In genomic region chr17:74161501-74161850, GRCh38 we compare ENCODE assay signal across 26 cellular contexts. TPM values are rescaled to one million over a fixed set of nuclear protein-coding genes. Genes with fewer than 3 reads are reported as not detected.
DNase-seq lines count a peak whose midpoint lies in the region; ATAC-seq and TF ChIP-seq lines count a peak whose summit lies in the region.
"Had no signal": no experiment of that assay in that cellular context is flagged by ENCODE, and none has a peak within 500 bp of the region (broad histone marks: within the 10 kb centered on the region; RNA-seq: fewer than 3 reads in every experiment).

No MANE protein-coding gene starts in this region.

- no peaks in the 10 kb centered on the region for H3K36me3 Mint-ChIP-seq in H9 (ENCODE audit: insufficient read depth in 1 of 3, low read depth in 3 of 3)
- H3K36me3 Mint-ChIP-seq in neural progenitor cell, result no peaks in the 10 kb centered on the region
- no peaks in the 10 kb centered on the region for H3K36me3 Mint-ChIP-seq in activated CD8-positive, alpha-beta T cell treated with anti-CD3 and anti-CD28 coated beads, Interleukin-2, amount 10 ng/mL, durations not matched to agents 7 days and 5 days (ENCODE audit: low read depth)
- H3K36me3 Mint-ChIP-seq: CD8-positive, alpha-beta T cell had no signal

- CTCF ChIA-PET in activated CD8-positive, alpha-beta T cell treated with anti-CD3 and anti-CD28 coated beads, Interleukin-2, amount 10 ng/mL, durations not matched to agents 7 days and 5 days (lab: Charles Lee), result no interaction called here

- H2BK15ac ChIP-seq in H9 (ENCODE audit: low read depth, low read length), result no peak overlapping the region

- no peak overlapping the region for H4K8ac ChIP-seq in H9 (replicated peaks; ENCODE audit: insufficient read length, low read depth, low read length)

- H3F3A ChIP-seq in neural progenitor cell (ENCODE audit: low read depth), result no peaks in the 10 kb centered on the region

- no peak overlapping the region for H2BK12ac ChIP-seq in H9 (ENCODE audit: insufficient read length, low read depth, low read length)

- no peak overlapping the region for H4K5ac ChIP-seq in H9 (ENCODE audit: insufficient read length, low read depth, low read length)

- no peak overlapping the region for H3K14ac ChIP-seq in H9 (ENCODE audit: insufficient read depth, low read length)

- H3K27me3 Mint-ChIP-seq in H9 (ENCODE audit: low read depth) (peaks cover 5% of the 10 kb centered on the region), neural progenitor cell (ENCODE audit: insufficient read depth, low read depth) (peaks cover 4% of the 10 kb centered on the region)
- H3K27me3 Mint-ChIP-seq in activated CD8-positive, alpha-beta T cell treated with anti-CD3 and anti-CD28 coated beads, Interleukin-2, amount 10 ng/mL, durations not matched to agents 7 days and 5 days (ENCODE audit: low read depth), result no peaks in the 10 kb centered on the region

- no peak overlapping the region for H3K56ac ChIP-seq in H9 (ENCODE audit: insufficient read length, low read depth, low read length)

- no peak overlapping the region for H3K23ac ChIP-seq in H9 (ENCODE audit: insufficient read length, low read depth, low read length)

- no peak overlapping the region for H2AK5ac ChIP-seq in H9 (ENCODE audit: insufficient read length, low read length)

- no peak overlapping the region for H3K4ac ChIP-seq in H9 (ENCODE audit: low read depth, low read length)

- H3K4me2 ChIP-seq in H9 (ENCODE audit: insufficient read depth, insufficient read length, low read length) (no peak overlapping the region), neural progenitor cell (no peak overlapping the region)
- H3K4me2 ChIP-seq: A549, PC-9 had no signal

- H4K91ac ChIP-seq in H9 (ENCODE audit: insufficient read length, low read depth, low read length), result no peak overlapping the region

- H3K27ac Mint-ChIP-seq in H9 (no peak overlapping the region), neural progenitor cell (peak overlapping the region; percentile 51)
- no peak overlapping the region for H3K27ac Mint-ChIP-seq in activated CD8-positive, alpha-beta T cell treated with anti-CD3 and anti-CD28 coated beads, Interleukin-2, amount 10 ng/mL, durations not matched to agents 7 days and 5 days
- H3K27ac Mint-ChIP-seq: CD8-positive, alpha-beta T cell had no signal

- no peaks in the 10 kb centered on the region for H3K79me2 ChIP-seq in H9 (ENCODE audit: insufficient read depth, low read length)
- no peaks in the 10 kb centered on the region for H3K79me2 ChIP-seq in neural progenitor cell (ENCODE audit: low read depth)

- H3K27me3 ChIP-seq in H9 (ENCODE audit: insufficient read depth, low read length) (no peaks in the 10 kb centered on the region), neural progenitor cell (no peaks in the 10 kb centered on the region), vagina (no peaks in the 10 kb centered on the region)
- H3K27me3 ChIP-seq: SJCRH30 had no signal

- intact Hi-C loops in vagina (cut with DNase I), result no loop called here

- DNase-seq in H9, result peak; percentile 25
- peak; percentile 32 for DNase-seq in ecto neural progenitor cell (ENCODE audit: low spot score)
- DNase-seq in neural progenitor cell (ENCODE audit: low spot score), result no peak
- peak; percentile 34 to 81 for DNase-seq in vagina (ENCODE audit: extremely low spot score in 2 of 2)
- DNase-seq in foreskin fibroblast, result no peak
- no peak for DNase-seq in activated CD8-positive, alpha-beta T cell treated with anti-CD3 and anti-CD28 coated beads, Interleukin-2, amount 10 ng/mL, durations not matched to agents 7 days and 5 days
- DNase-seq: AML-193; Caco-2; GOT3; HCEC 1CT; Karpas-422; NCI-H1092 treated with DMSO at 0.1 percent for 48 hours; NCI-H1436; NCI-H187 treated with DMSO at 0.1 percent for 48 hours; NCI-H446; NCI-H524 treated with DMSO at 0.1 percent for 48 hours; NCI-H82; NK-92 treated with Interleukin-12 subunit alpha and Interleukin-12 subunit beta, amount 100 ng/mL, for 24 hours; PC-9; SJCRH30 had no signal

- no peaks in the 10 kb centered on the region for H3K79me1 ChIP-seq in H9 (ENCODE audit: insufficient read depth, low read depth, low read length, poor library complexity, severe bottlenecking)

- H2AFZ ChIP-seq in H9 (ENCODE audit: low read length), result no peak overlapping the region
- H2AFZ ChIP-seq in neural progenitor cell (replicated peaks), result peak overlapping the region; percentile 5
- H2AFZ ChIP-seq: PC-9 had no signal

- H3K4me3 Mint-ChIP-seq in H9 (no peak overlapping the region), neural progenitor cell (no peak overlapping the region)
- H3K4me3 Mint-ChIP-seq in activated CD8-positive, alpha-beta T cell treated with anti-CD3 and anti-CD28 coated beads, Interleukin-2, amount 10 ng/mL, durations not matched to agents 7 days and 5 days, result no peak overlapping the region
- H3K4me3 Mint-ChIP-seq: CD8-positive, alpha-beta T cell had no signal

- ATAC-seq in HG03565 (IDR thresholded peaks at IDR 0.05; ENCODE audit: unreplicated experiment), result no peak
- no peak for ATAC-seq in activated CD8-positive, alpha-beta T cell treated with anti-CD3 and anti-CD28 coated beads, Interleukin-2, amount 10 ng/mL, durations not matched to agents 7 days and 5 days
- ATAC-seq: A549; CD8-positive, alpha-beta T cell; Right ventricle myocardium inferior; SK-N-SH treated with all-trans-retinoic acid at 6 μM for 48 hours had no signal

- TF ChIP-seq POLR2A in vagina (IDR thresholded peaks at IDR 0.05), result no peak

- no peak overlapping the region for H2BK120ac ChIP-seq in H9 (ENCODE audit: low read depth, low read length, poor library complexity, severe bottlenecking)

- H3K9me3 ChIP-seq in H9 (ENCODE audit: control insufficient read depth, low read depth, low read length), result no peaks in the 10 kb centered on the region
- H3K9me3 ChIP-seq in neural progenitor cell (ENCODE audit: low read depth), result no peaks in the 10 kb centered on the region
- H3K9me3 ChIP-seq in vagina, result no peaks in the 10 kb centered on the region
- H3K9me3 ChIP-seq: Caco-2, SJCRH30 had no signal

- POLR2A ChIA-PET in activated CD8-positive, alpha-beta T cell treated with anti-CD3 and anti-CD28 coated beads, Interleukin-2, amount 10 ng/mL, durations not matched to agents 7 days and 5 days (lab: Charles Lee), result no interaction called here

- no peak overlapping the region for H3K18ac ChIP-seq in H9 (ENCODE audit: insufficient read length, low read depth, low read length)

- H3K4me1 Mint-ChIP-seq in H9 (peaks cover 0 to 6% of the 10 kb centered on the region in 2 experiments; a peak in 1 of 4 replicates), neural progenitor cell (peaks cover 11% of the 10 kb centered on the region)
- H3K4me1 Mint-ChIP-seq in activated CD8-positive, alpha-beta T cell treated with anti-CD3 and anti-CD28 coated beads, Interleukin-2, amount 10 ng/mL, durations not matched to agents 7 days and 5 days (ENCODE audit: low read depth), result no peaks in the 10 kb centered on the region

- H3K36me3 ChIP-seq in neural progenitor cell (no peaks in the 10 kb centered on the region), vagina (no peaks in the 10 kb centered on the region)
- H3K36me3 ChIP-seq: SJCRH30 had no signal

- no peak overlapping the region for H2BK20ac ChIP-seq in H9 (ENCODE audit: low read depth, low read length, poor library complexity, severe bottlenecking)

- H3K27ac ChIP-seq in H9 (ENCODE audit: insufficient read length, low read depth, low read length) (no peak overlapping the region), neural progenitor cell (no peak overlapping the region), vagina (no peak overlapping the region)
- H3K27ac ChIP-seq: A549, C4-2B, PC-9, SJCRH30 had no signal

- H4K20me1 ChIP-seq in H9 (ENCODE audit: control insufficient read depth, insufficient read depth, insufficient read length) (no peaks in the 10 kb centered on the region), neural progenitor cell (ENCODE audit: low read depth) (no peaks in the 10 kb centered on the region)

- H3K4me1 ChIP-seq in H9 (ENCODE audit: insufficient read depth, low read length), result no peaks in the 10 kb centered on the region; the same call in 1 of the 2 replicates
- H3K4me1 ChIP-seq in neural progenitor cell, result peaks cover 10% of the 10 kb centered on the region
- no peaks in the 10 kb centered on the region for H3K4me1 ChIP-seq in vagina
- H3K4me1 ChIP-seq: A549, Caco-2 had no signal

- H2BK5ac ChIP-seq in H9 (ENCODE audit: insufficient read length, low read length), result no peak overlapping the region

- H3K9ac ChIP-seq in H9 (ENCODE audit: extremely low read depth, insufficient read length, low read length) (no peak overlapping the region), neural progenitor cell (no peak overlapping the region)

- no peaks in the 10 kb centered on the region for H3K23me2 ChIP-seq in H9 (ENCODE audit: insufficient read length, low read depth, low read length, poor library complexity, severe bottlenecking)

- no peak overlapping the region for H3T11ph ChIP-seq in H9 (ENCODE audit: low read length)

- no peak for TF ChIP-seq CTCF in H9 (conservative IDR thresholded peaks at IDR 0.05)
- TF ChIP-seq CTCF in neural progenitor cell (IDR thresholded peaks at IDR 0.05), result no peak
- no peak for TF ChIP-seq CTCF in vagina (IDR thresholded peaks at IDR 0.05)
- TF ChIP-seq CTCF in foreskin fibroblast (IDR thresholded peaks at IDR 0.05; ENCODE audit: low read depth, low read length), result no peak

- WGBS in H9 (ENCODE audit: extremely low coverage, insufficient read length, low lambda C conversion rate), result no CpG with 5 or more reads among the region's 10 CpGs

- H3K4me3 ChIP-seq in neural progenitor cell (no peak overlapping the region), vagina (no peak overlapping the region), foreskin fibroblast (ENCODE audit: low read depth in 1 of 2, low read length in 2 of 2) (no peak overlapping the region)
- H3K4me3 ChIP-seq: A549, PC-9, SJCRH30 had no signal

- H3K9me3 Mint-ChIP-seq in H9 (peaks cover 0 to 4% of the 10 kb centered on the region in 2 experiments; a peak in 2 of 5 replicates), neural progenitor cell (peaks cover 7% of the 10 kb centered on the region)
- H3K9me3 Mint-ChIP-seq in activated CD8-positive, alpha-beta T cell treated with anti-CD3 and anti-CD28 coated beads, Interleukin-2, amount 10 ng/mL, durations not matched to agents 7 days and 5 days (ENCODE audit: insufficient read depth), result no peaks in the 10 kb centered on the region
- H3K9me3 Mint-ChIP-seq: CD8-positive, alpha-beta T cell had no signal

RNA-seq across cellular contexts. Expression of gene RPL38, which starts 42.0 kb away (rescaled TPM):
- total RNA-seq in H9 (2021) (1,354 and 1,358 TPM in 2 replicates), neural progenitor cell (ENCODE audit: low replicate concordance) (343 and 393 TPM in 2 replicates), vagina (571 TPM)
- total RNA-seq in activated CD8-positive, alpha-beta T cell treated with anti-CD3 and anti-CD28 coated beads, Interleukin-2, amount 10 ng/mL, durations not matched to agents 7 days and 5 days, result 1,000 to 10,000 TPM in 1 of 2 experiments, 100 to 1,000 TPM in 1; 959 to 1,020 TPM

RNA-seq across cellular contexts. Expression of gene TTYH2, which starts 51.9 kb away (rescaled TPM):
- total RNA-seq in H9 (2021), result 1.6 and 3.2 TPM in 2 replicates
- total RNA-seq in neural progenitor cell (ENCODE audit: low replicate concordance), result 3.2 and 5.8 TPM in 2 replicates
- 3.4 TPM for total RNA-seq in vagina
- total RNA-seq in activated CD8-positive, alpha-beta T cell treated with anti-CD3 and anti-CD28 coated beads, Interleukin-2, amount 10 ng/mL, durations not matched to agents 7 days and 5 days, result 1 to 10 TPM; 4.7 to 6.3 TPM

Comparison
In these comparisons a context has a peak if more than half of its experiments do, and no peak if none do; other contexts are left out.
1. DNase-seq: peak in H9 (single experiment), ecto neural progenitor cell (single experiment) and vagina (2 of 2); none in neural progenitor cell (single experiment), foreskin fibroblast (0 of 2) and activated CD8-positive, alpha-beta T cell treated with anti-CD3 and anti-CD28 coated beads, Interleukin-2, amount 10 ng/mL, durations not matched to agents 7 days and 5 days (single experiment).